Comparison of ENCODE assay signal across 8 cellular contexts in the genomic region with DNA sequence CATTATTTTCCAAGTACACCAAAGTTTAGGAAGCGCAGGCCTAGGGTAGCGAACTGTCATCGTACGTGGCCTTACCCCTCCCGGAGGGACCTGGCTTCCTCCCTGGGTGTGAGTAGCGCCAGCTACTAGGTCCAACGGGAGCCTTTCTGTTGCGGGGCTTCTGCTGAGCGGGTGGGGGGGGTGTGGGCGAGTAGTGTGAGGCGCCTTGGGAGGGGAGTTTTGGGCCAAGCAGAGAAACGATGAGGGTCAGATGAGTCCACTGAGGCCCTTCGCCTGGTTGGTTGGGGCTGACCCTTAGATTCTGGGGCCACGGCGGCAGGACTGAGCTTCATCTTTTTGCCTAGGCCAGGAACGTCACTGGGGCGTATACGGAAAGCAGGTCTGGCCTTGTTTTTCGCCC. TPM values are rescaled to one million over a fixed set of nuclear protein-coding genes. Genes with fewer than 3 reads are reported as not detected.
DNase-seq lines count a peak whose midpoint lies in the region; ATAC-seq, FAIRE-seq and TF ChIP-seq lines count a peak whose summit lies in the region.

No MANE protein-coding gene starts in this region.

- no peak for FAIRE-seq in urothelium cell line (lab: Jason Lieb, UNC)

- POLR2A ChIA-PET in AG04450 (lab: Yijun Ruan, JAX), result interaction anchor here (0.6 to 3.6 kb wide), 5 partner anchors 16 to 183 kb away, joined by 3 to 63 read pairs (median 4); no protein-coding TSS in a partner anchor

- H3K27ac ChIP-seq in AG04450 (ENCODE audit: low read depth, low read length) (no peak overlapping the region), HUES64 (ENCODE audit: low read depth, low read length) (no peak overlapping the region; the same call in 1 of the 2 replicates), muscle layer of colon (ENCODE audit: low read depth, low read length) (peak overlapping the region; percentile 98)

- no peaks in the 10 kb centered on the region for H3K27me3 ChIP-seq in AG04450 (ENCODE audit: control insufficient read depth, insufficient read depth, low read length)
- H3K27me3 ChIP-seq in HUES64 (ENCODE audit: insufficient read depth, low read length), result no peaks in the 10 kb centered on the region
- no peaks in the 10 kb centered on the region for H3K27me3 ChIP-seq in muscle layer of colon (ENCODE audit: control insufficient read depth in 1 of 2, insufficient read depth in 2 of 2, low read length in 2 of 2)

- DNase-seq in AG04450 (ENCODE audit: low read depth, low spot score) (no peak), cerebellum (ENCODE audit: low spot score) (peak; percentile 41), NCI-H345 treated with DMSO at 0.1 percent for 48 hours (lab: John Stamatoyannopoulos, UW; ENCODE audit: unreplicated experiment) (no peak), RKO (ENCODE audit: low spot score) (no peak), urothelium cell line (ENCODE audit: low spot score) (no peak)

- H3K36me3 ChIP-seq in HUES64 (ENCODE audit: insufficient read depth, low read length), result peaks cover 7% of the 10 kb centered on the region
- peaks cover 4% of the 10 kb centered on the region for H3K36me3 ChIP-seq in muscle layer of colon (ENCODE audit: insufficient read depth, low read length)

- H3K4me1 ChIP-seq in HUES64 (ENCODE audit: insufficient read depth, low read length) (peaks cover 13% of the 10 kb centered on the region), muscle layer of colon (ENCODE audit: insufficient read depth, low read length) (peaks cover 23% of the 10 kb centered on the region)

- 44% methylated on average over 19 of the region's 19 CpGs for WGBS in HUES64

- H3K4me3 ChIP-seq in AG04450 (ENCODE audit: low read depth, low read length) (peak overlapping the region; percentile 74), HUES64 (ENCODE audit: low read length) (peak overlapping the region; percentile 83), muscle layer of colon (ENCODE audit: low read depth in 1 of 2, low read length in 2 of 2) (peak overlapping the region; percentile 84 to 91)

- H3K9ac ChIP-seq in HUES64 (ENCODE audit: low read depth, low read length) (no peak overlapping the region), muscle layer of colon (ENCODE audit: low read length) (peak overlapping the region; percentile 78)

- no peak for ATAC-seq in HG03095 (IDR thresholded peaks at IDR 0.05; ENCODE audit: unreplicated experiment)

- H3K9me3 ChIP-seq in AG04450 (ENCODE audit: control insufficient read depth, insufficient read depth, low read length) (no peaks in the 10 kb centered on the region; the same call in 1 of the 2 replicates), HUES64 (ENCODE audit: insufficient read depth, low read depth, low read length) (no peaks in the 10 kb centered on the region), muscle layer of colon (ENCODE audit: low read length) (no peaks in the 10 kb centered on the region)

- CTCF ChIA-PET in AG04450 (lab: Charles Lee), result interaction anchor here (1.4 to 2.4 kb wide), 2 partner anchors 21 to 136 kb away, joined by 9 to 11 read pairs; no protein-coding TSS in a partner anchor

- no peak for TF ChIP-seq CTCF in AG04450 (IDR thresholded peaks at IDR 0.05; ENCODE audit: low read depth, low read length)

RNA-seq across cellular contexts. Expression of a gene that starts 0.9 kb away (rescaled TPM):
- polyA plus RNA-seq in AG04450 (2011; rRNA removed), result 13.7 and 18.3 TPM in 2 replicates
- polyA minus RNA-seq in AG04450 (2011; rRNA and poly(A)+ RNA removed), result 30.0 and 41.1 TPM in 2 replicates
- 5.5 TPM for polyA plus RNA-seq in HUES64 (2013, experiment 1 of 2)
- polyA plus RNA-seq in HUES64 (2013, experiment 2 of 2), result 7.3 TPM
- 6.3 TPM for total RNA-seq in cerebellum
